In the genomic region with DNA sequence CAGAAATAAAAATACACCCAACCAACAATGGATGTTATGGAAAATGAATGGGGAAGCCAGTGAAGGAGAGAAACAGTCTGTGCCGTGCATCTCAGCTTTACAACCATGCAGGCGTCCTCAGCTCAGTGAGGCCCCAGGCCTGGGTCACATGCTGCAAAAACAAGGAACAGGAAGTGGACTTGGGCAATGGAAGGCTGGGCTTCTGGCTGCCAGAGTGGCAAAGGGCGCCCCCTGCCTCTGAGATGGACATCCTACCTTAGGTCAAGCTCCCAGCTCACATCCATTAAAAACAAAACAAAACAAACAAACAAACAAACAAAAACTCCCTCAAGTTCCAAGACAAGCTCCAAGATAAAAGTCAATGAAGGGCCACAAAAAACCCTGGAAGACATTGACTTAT, we compare ENCODE assay signal across 9 cellular contexts. TPM values are rescaled to one million over a fixed set of nuclear protein-coding genes. Genes with fewer than 3 reads are reported as not detected.
DNase-seq lines count a peak whose midpoint lies in the region; ATAC-seq, FAIRE-seq and TF ChIP-seq lines count a peak whose summit lies in the region.
"Had no signal": no experiment of that assay in that cellular context is flagged by ENCODE, and none has a peak within 500 bp of the region (broad histone marks: within the 10 kb centered on the region; RNA-seq: fewer than 3 reads in every experiment).

No MANE protein-coding gene starts in this region.

- peak; percentile 62 for FAIRE-seq in H1 (lab: Jason Lieb, UNC)
- FAIRE-seq in frontal cortex (lab: Jason Lieb, UNC): no peak

- no peaks in the 10 kb centered on the region for H3K9me2 ChIP-seq in DOHH2 (replicated peaks; ENCODE audit: control insufficient read depth, low read length)

- H3K4me1 ChIP-seq in DOHH2 (ENCODE audit: control insufficient read depth, low read length): no peaks in the 10 kb centered on the region
- no peaks in the 10 kb centered on the region for H3K4me1 ChIP-seq in H1 (replicated peaks in 1 of 4; ENCODE audit: control insufficient read depth in 3 of 4, insufficient read depth in 4 of 4, low read length in 3 of 4)

- no peak overlapping the region for H3K56ac ChIP-seq in H1 (replicated peaks; ENCODE audit: insufficient read length, low read depth, low read length)

- H2BK120ac ChIP-seq in H1 (replicated peaks; ENCODE audit: low read depth, low read length): no peak overlapping the region

- H4K20me1 ChIP-seq in DOHH2 (ENCODE audit: control insufficient read depth, insufficient read depth, low read depth, low read length) (no peaks in the 10 kb centered on the region), H1 (replicated peaks in 1 of 2; ENCODE audit: control insufficient read depth in 1 of 2, insufficient read depth in 2 of 2, low read length in 2 of 2) (no peaks in the 10 kb centered on the region)

- POLR2A ChIA-PET in H1 (lab: Charles Lee; ENCODE audit: partially characterized antibody): interaction anchor here (0.6 to 1.4 kb wide), 2 partner anchors 155 to 421 kb away, joined by 3 to 4 read pairs; no protein-coding TSS in a partner anchor

- H3K79me2 ChIP-seq in DOHH2 (ENCODE audit: control insufficient read depth, low read length) (no peaks in the 10 kb centered on the region), H1 (ENCODE audit: control insufficient read depth in 1 of 2, insufficient read depth in 2 of 2, low read length in 2 of 2) (no peaks in the 10 kb centered on the region)

- no peak overlapping the region for H3K14ac ChIP-seq in H1 (ENCODE audit: insufficient read length)

- peaks cover 3% of the 10 kb centered on the region for H3K36me3 Mint-ChIP-seq in neural crest cell (ENCODE audit: low read depth)

- H3K27ac Mint-ChIP-seq in neural crest cell (ENCODE audit: unreplicated experiment): no peak overlapping the region

- no peaks in the 10 kb centered on the region for H3K9me3 Mint-ChIP-seq in neural crest cell

- CTCF ChIA-PET in H1 (lab: Charles Lee; ENCODE audit: partially characterized antibody): interaction anchor here (0.6 to 9.2 kb wide), 46 partner anchors 11 to 1921 kb away, joined by 3 to 91 read pairs (median 3); a partner anchor contains a TSS

- H3K27ac ChIP-seq in DOHH2 (ENCODE audit: low read depth, low read length) (no peak overlapping the region), H1 (ENCODE audit: low read depth, low read length) (no peak overlapping the region)
- H3K27ac ChIP-seq: SK-N-MC had no signal

- TF ChIP-seq CTCF in DOHH2 (IDR thresholded peaks at IDR 0.05; ENCODE audit: low read depth, low read length, poor library complexity, severe bottlenecking): peak; percentile 60
- TF ChIP-seq CTCF in H1 (IDR thresholded peaks at IDR 0.05; ENCODE audit: control extremely low read depth in 1 of 3, insufficient read depth in 1 of 3, low read depth in 1 of 3, low read length in 3 of 3): peak; percentile 76 to 85 (median 83)
- TF ChIP-seq CTCF in neural crest cell (conservative IDR thresholded peaks at IDR 0.05): peak; percentile 59

- H2BK5ac ChIP-seq in H1 (ENCODE audit: low read depth, low read length): no peak overlapping the region

- H3K36me3 ChIP-seq in DOHH2 (ENCODE audit: control insufficient read depth, low read length) (peaks cover 45% of the 10 kb centered on the region), H1 (ENCODE audit: control insufficient read depth in 2 of 4, insufficient read depth in 4 of 4, low read length in 3 of 4) (peaks cover 0 to 3% (median under 1%) of the 10 kb centered on the region in 4 experiments; a peak in 1 of 8 replicates)

- H3K9ac ChIP-seq in H1 (replicated peaks in 1 of 4; ENCODE audit: extremely low read depth in 1 of 4, low read depth in 3 of 4, low read length in 3 of 4): no peak overlapping the region

- H3K9me3 ChIP-seq in DOHH2 (ENCODE audit: control insufficient read depth, insufficient read depth, low read length) (no peaks in the 10 kb centered on the region), H1 (ENCODE audit: insufficient read depth in 2 of 2, low read depth in 1 of 2, low read length in 1 of 2) (no peaks in the 10 kb centered on the region)

- H3K4me3 ChIP-seq in DOHH2 (ENCODE audit: low read length) (no peak overlapping the region), H1 (ENCODE audit: extremely low read depth in 1 of 4, insufficient read depth in 2 of 4, low read depth in 3 of 4, low read length in 4 of 4) (no peak overlapping the region)
- H3K4me3 ChIP-seq: SK-N-MC had no signal

- H3K27me3 ChIP-seq in DOHH2 (ENCODE audit: control insufficient read depth, low read length): no peaks in the 10 kb centered on the region
- no peaks in the 10 kb centered on the region for H3K27me3 ChIP-seq in H1 (replicated peaks in 1 of 4; ENCODE audit: control insufficient read depth in 3 of 4, extremely low read depth in 1 of 4, insufficient read depth in 3 of 4, low read length in 3 of 4)

- TF ChIP-seq EP300 in H1 (IDR thresholded peaks at IDR 0.05; ENCODE audit: borderline replicate concordance in 1 of 2, low read depth in 2 of 2, low read length in 2 of 2): no peak

- no peak overlapping the region for H4K91ac ChIP-seq in H1 (replicated peaks; ENCODE audit: insufficient read length, low read length)

- DNase-seq in OCI-M1 (lab: John Stamatoyannopoulos, UW): peak; percentile 80
- DNase-seq in H1 (ENCODE audit: low read depth in 1 of 2, low spot score in 2 of 2): peak; percentile 39 to 82
- peak; percentile 57 for DNase-seq in neural crest cell (ENCODE audit: low read depth, low spot score)
- no peak for DNase-seq in frontal cortex (ENCODE audit: low spot score in 2 of 2)

- no peak overlapping the region for H2AK5ac ChIP-seq in H1 (ENCODE audit: low read depth, low read length)

- no peak overlapping the region for H2BK20ac ChIP-seq in H1 (ENCODE audit: low read length)

- H3K4me1 Mint-ChIP-seq in neural crest cell: peaks cover 14% of the 10 kb centered on the region

- no peak overlapping the region for H3K23ac ChIP-seq in H1 (ENCODE audit: insufficient read length)

- H3K79me1 ChIP-seq in H1 (ENCODE audit: low read depth, low read length): no peaks in the 10 kb centered on the region

- no peaks in the 10 kb centered on the region for H3F3A ChIP-seq in DOHH2 (ENCODE audit: control insufficient read depth, insufficient read depth)

- no peak overlapping the region for H3K4ac ChIP-seq in H1 (replicated peaks; ENCODE audit: insufficient read length, low read depth, low read length)

- H3K18ac ChIP-seq in H1 (ENCODE audit: extremely low read depth, low read length): no peak overlapping the region

- no peak overlapping the region for H2BK15ac ChIP-seq in H1 (ENCODE audit: low read length)

- no peak overlapping the region for H2AFZ ChIP-seq in H1 (ENCODE audit: low read length)

- no peak overlapping the region for H4K5ac ChIP-seq in H1 (ENCODE audit: insufficient read length, low read depth, low read length)

- WGBS in H1 (ENCODE audit: extremely low coverage in 1 of 2, insufficient coverage in 1 of 2, insufficient read length in 1 of 2, insufficient replicate concordance in 2 of 2, low coverage in 1 of 2, low lambda C conversion rate in 2 of 2, missing lambda C conversion rate in 1 of 2), 2 experiments: 67% methylated on average over 3 of the region's 3 CpGs; no CpG with 5 or more reads in 1 of the 2 experiments

- ATAC-seq in GM21737 (IDR thresholded peaks at IDR 0.05; ENCODE audit: unreplicated experiment): peak; percentile 69
- no peak for ATAC-seq in GM18870 (IDR thresholded peaks at IDR 0.05; ENCODE audit: unreplicated experiment)
- no peak for ATAC-seq in GM21717 (IDR thresholded peaks at IDR 0.05; ENCODE audit: unreplicated experiment)

- no peak overlapping the region for H3K4me3 Mint-ChIP-seq in neural crest cell

- no peak for TF ChIP-seq POLR2A in H1 (IDR thresholded peaks at IDR 0.05; ENCODE audit: control extremely low read depth in 1 of 2, low read depth in 2 of 2, low read length in 2 of 2)

- no peak overlapping the region for H3K4me2 ChIP-seq in DOHH2 (ENCODE audit: low read length)
- no peak overlapping the region for H3K4me2 ChIP-seq in H1 (ENCODE audit: insufficient read depth in 1 of 2, low read depth in 2 of 2, low read length in 2 of 2)

- H3K23me2 ChIP-seq in H1 (ENCODE audit: low read depth, low read length): no peaks in the 10 kb centered on the region

- TF ChIP-seq RAD21 in H1 (IDR thresholded peaks at IDR 0.05 in 1 of 2, conservative IDR thresholded peaks at IDR 0.05 in 1 of 2; ENCODE audit: low read depth in 2 of 2, low read length in 2 of 2): peak; percentile 76 to 82

- no peak overlapping the region for H2BK12ac ChIP-seq in H1 (ENCODE audit: low read depth, low read length)

- no peak overlapping the region for H4K8ac ChIP-seq in H1 (ENCODE audit: extremely low read depth, insufficient read depth, low read length)

- H3K27me3 Mint-ChIP-seq in neural crest cell (ENCODE audit: low read depth): no peaks in the 10 kb centered on the region

TF ChIP-seq in H1, 55 proteins besides CTCF, POLR2A, EP300 and RAD21 (continues in another document):
- TF ChIP-seq KDM5A (IDR thresholded peaks at IDR 0.05; ENCODE audit: low read length) (no peak), SP2 (IDR thresholded peaks at IDR 0.05; ENCODE audit: low read length) (no peak), HDAC6 (IDR thresholded peaks at IDR 0.05; ENCODE audit: low read depth, low read length) (no peak)
- TF ChIP-seq, protein P1, sequence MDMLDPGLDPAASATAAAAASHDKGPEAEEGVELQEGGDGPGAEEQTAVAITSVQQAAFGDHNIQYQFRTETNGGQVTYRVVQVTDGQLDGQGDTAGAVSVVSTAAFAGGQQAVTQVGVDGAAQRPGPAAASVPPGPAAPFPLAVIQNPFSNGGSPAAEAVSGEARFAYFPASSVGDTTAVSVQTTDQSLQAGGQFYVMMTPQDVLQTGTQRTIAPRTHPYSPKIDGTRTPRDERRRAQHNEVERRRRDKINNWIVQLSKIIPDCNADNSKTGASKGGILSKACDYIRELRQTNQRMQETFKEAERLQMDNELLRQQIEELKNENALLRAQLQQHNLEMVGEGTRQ (IDR thresholded peaks at IDR 0.05; ENCODE audit: low read length): peak; percentile 82
- TF ChIP-seq, protein P2, sequence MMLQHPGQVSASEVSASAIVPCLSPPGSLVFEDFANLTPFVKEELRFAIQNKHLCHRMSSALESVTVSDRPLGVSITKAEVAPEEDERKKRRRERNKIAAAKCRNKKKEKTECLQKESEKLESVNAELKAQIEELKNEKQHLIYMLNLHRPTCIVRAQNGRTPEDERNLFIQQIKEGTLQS (IDR thresholded peaks at IDR 0.05; ENCODE audit: insufficient read depth, low read depth, low read length): peak; percentile 71

RNA-seq across cellular contexts. Expression of a gene that starts 54.7 kb away (rescaled TPM):
- 6.2 and 6.4 TPM in 2 replicates for total RNA-seq in H1 (2021; fragmentation: NEBNext Ultra II Directional; extraction: Animal tissue kit (Norgen Biotek cat#: 25700))
- polyA plus RNA-seq in H1 (2011; rRNA removed): 3.9 and 5.4 TPM in 2 replicates
- 6.3 TPM for polyA plus RNA-seq in H1 (2011; cell fraction: cytosol; rRNA removed)
- polyA plus RNA-seq in H1 (2011; cell fraction: nucleus; rRNA removed): 13.6 TPM
- 4.2 to 5.1 TPM (median 4.7 TPM) in 4 replicates for polyA plus RNA-seq in H1 (2012, experiment 1 of 2)
- 1.5 TPM for polyA plus RNA-seq in H1 (2012, experiment 2 of 2)
- polyA plus RNA-seq in H1 (2013, experiment 1 of 2): 3.2 TPM
- polyA plus RNA-seq in H1 (2013, experiment 2 of 2): 3.1 TPM
- 9.1 and 12.1 TPM in 2 replicates for polyA minus RNA-seq in H1 (2011; rRNA and poly(A)+ RNA removed)
- 6.8 TPM for polyA minus RNA-seq in H1 (2011; cell fraction: cytosol; rRNA and poly(A)+ RNA removed)
- 10.0 TPM for polyA minus RNA-seq in H1 (2011; cell fraction: nucleus; rRNA and poly(A)+ RNA removed)
- total RNA-seq in neural crest cell: 72.1 and 73.6 TPM in 2 replicates
- 6.1 TPM for total RNA-seq in frontal cortex

Comparison
In these comparisons a context has a peak if more than half of its experiments do, and no peak if none do; other contexts are left out.
1. DNase-seq: peak in OCI-M1 (single experiment), H1 (2 of 2) and neural crest cell (single experiment); none in frontal cortex (0 of 2).
2. Peak in every context shown above with its lines, with median percentiles within 50 percentile points of each other: CTCF ChIP-seq.